8 cellular contexts compared by ENCODE assay signal in genomic region chr6:33344771-33345697, GRCh38. TPM values are rescaled to one million over a fixed set of nuclear protein-coding genes. Genes with fewer than 3 reads are reported as not detected.
DNase-seq lines count a peak whose midpoint lies in the region; ATAC-seq and TF ChIP-seq lines count a peak whose summit lies in the region.

No MANE protein-coding gene starts in this region.

- H3K27ac ChIP-seq in MM.1S (ENCODE audit: low read length) (peak overlapping the region; percentile 93), foreskin keratinocyte (no peak overlapping the region), ovary (no peak overlapping the region), uterus (peak overlapping the region; percentile 1 to 7)

- H3K36me3 ChIP-seq in MM.1S (replicated peaks; ENCODE audit: insufficient read depth, low read length) (no peaks in the 10 kb centered on the region), ovary (no peaks in the 10 kb centered on the region), uterus (no peaks in the 10 kb centered on the region)

- H3K4me3 ChIP-seq in MM.1S (ENCODE audit: low read length): peak overlapping the region; percentile 43
- no peak overlapping the region for H3K4me3 ChIP-seq in ovary
- H3K4me3 ChIP-seq in uterus: no peak overlapping the region

- intact Hi-C loops in ovary (cut with DNase I) (no loop called here), uterus (cut with DNase I; ENCODE audit: low total_unique reads) (no loop called here)

- peaks cover 22% of the 10 kb centered on the region for H3F3A ChIP-seq in MM.1S (ENCODE audit: insufficient read depth, low read length)

- TF ChIP-seq CTCF in MM.1S (IDR thresholded peaks at IDR 0.05; ENCODE audit: low read length): peak; percentile 48
- TF ChIP-seq CTCF in foreskin keratinocyte (conservative IDR thresholded peaks at IDR 0.05): peak; percentile 71
- peak; percentile 49 to 71 (median 57) for TF ChIP-seq CTCF in ovary (IDR thresholded peaks at IDR 0.05)
- TF ChIP-seq CTCF in uterus (IDR thresholded peaks at IDR 0.05): peak; percentile 54 to 72 (median 70)

- no peaks in the 10 kb centered on the region for H3K9me2 ChIP-seq in MM.1S (replicated peaks; ENCODE audit: insufficient read depth, low read length)

- TF ChIP-seq POLR2A in Raji (IDR thresholded peaks at IDR 0.05; ENCODE audit: insufficient read depth, low read depth, low read length) (peak; percentile 36; the same call in 1 of the 2 replicates), ovary (IDR thresholded peaks at IDR 0.05) (no peak), uterus (IDR thresholded peaks at IDR 0.05) (no peak)

- no peaks in the 10 kb centered on the region for H3K79me2 ChIP-seq in MM.1S (ENCODE audit: low read length)

- peak overlapping the region; percentile 74 for H2AFZ ChIP-seq in MM.1S (ENCODE audit: low read length)

- WGBS in ovary, 3 donors: 13 to 16% (median 14%) methylated on average over 22 of the region's 22 CpGs

- H3K4me2 ChIP-seq in MM.1S (ENCODE audit: low read depth, low read length): peak overlapping the region; percentile 96

- peak overlapping the region; percentile 45 for H3K9ac ChIP-seq in MM.1S (ENCODE audit: low read length)

- ATAC-seq in foreskin keratinocyte (no peak), HG03342 (IDR thresholded peaks at IDR 0.05; ENCODE audit: unreplicated experiment) (no peak)

- peak; percentile 75 for DNase-seq in GM03348 (ENCODE audit: low spot score)
- peak; percentile 89 for DNase-seq in MM.1S
- peak; percentile 37 for DNase-seq in activated T-helper 9 cell treated with anti-CD3 and anti-CD28 coated beads, Interleukin-2, amount 50 U/mL, for 16 hours (ENCODE audit: low read depth)
- peak; percentile 34 to 62 for DNase-seq in foreskin keratinocyte
- peak; percentile 54 to 76 (median 63) for DNase-seq in ovary
- DNase-seq in uterus: peak; percentile 69 to 81

- H4K20me1 ChIP-seq in MM.1S (ENCODE audit: insufficient read depth, low read length): no peaks in the 10 kb centered on the region

- H3K9me3 ChIP-seq in MM.1S (replicated peaks; ENCODE audit: insufficient read depth, low read length) (no peaks in the 10 kb centered on the region), ovary (no peaks in the 10 kb centered on the region), uterus (no peaks in the 10 kb centered on the region)

- H3K4me1 ChIP-seq in MM.1S (ENCODE audit: low read length): peaks cover 22% of the 10 kb centered on the region
- no peaks in the 10 kb centered on the region for H3K4me1 ChIP-seq in foreskin keratinocyte
- no peaks in the 10 kb centered on the region for H3K4me1 ChIP-seq in ovary (ENCODE audit: insufficient read depth)
- H3K4me1 ChIP-seq in uterus: no peaks in the 10 kb centered on the region

- no peaks in the 10 kb centered on the region for H3K27me3 ChIP-seq in MM.1S (replicated peaks; ENCODE audit: insufficient read depth, low read length)
- H3K27me3 ChIP-seq in foreskin keratinocyte: no peaks in the 10 kb centered on the region
- H3K27me3 ChIP-seq in ovary: no peaks in the 10 kb centered on the region
- H3K27me3 ChIP-seq in uterus: no peaks in the 10 kb centered on the region

- no peak for TF ChIP-seq EP300 in ovary (IDR thresholded peaks at IDR 0.05)

RNA-seq across cellular contexts. Expression of gene DAXX, which starts 22.3 kb away (rescaled TPM):
- total RNA-seq in foreskin keratinocyte: 57.6 and 59.2 TPM in 2 replicates
- polyA plus RNA-seq in foreskin keratinocyte: 47.8 and 51.2 TPM in 2 replicates
- 10 to 100 TPM; 18.8 to 38.9 (median 33.4) TPM for total RNA-seq in ovary
- polyA plus RNA-seq in ovary: 10 to 100 TPM; 30.8 to 81.5 TPM
- 100 to 1,000 TPM in 1 of 4 donors, 10 to 100 TPM in 3; 18.2 to 120 (median 32.3) TPM for total RNA-seq in uterus

RNA-seq across cellular contexts. Expression of gene ZBTB22, which starts 27.5 kb away (rescaled TPM):
- total RNA-seq in foreskin keratinocyte (9.5 and 10.9 TPM in 2 replicates), ovary (10 to 100 TPM; 17.9 to 38.0 (median 26.1) TPM), uterus (10 to 100 TPM in 2 of 4 donors, 1 to 10 TPM in 2; 3.8 to 31.3 (median 16.0) TPM)
- polyA plus RNA-seq in foreskin keratinocyte (8.4 and 9.0 TPM in 2 replicates), ovary (10 to 100 TPM; 13.7 to 26.5 TPM)

RNA-seq across cellular contexts. Expression of gene TAPBP, which starts 31.2 kb away (rescaled TPM):
- total RNA-seq in foreskin keratinocyte: 87.4 and 105 TPM in 2 replicates
- 61.7 and 64.0 TPM in 2 replicates for polyA plus RNA-seq in foreskin keratinocyte
- total RNA-seq in ovary: 100 to 1,000 TPM in 1 of 7 donors, 10 to 100 TPM in 6; 33.7 to 121 (median 66.9) TPM
- 10 to 100 TPM; 24.4 to 40.5 TPM for polyA plus RNA-seq in ovary
- 10 to 100 TPM; 17.6 to 83.9 (median 41.4) TPM for total RNA-seq in uterus

RNA-seq across cellular contexts. Expression of gene RGL2, which starts 46.3 kb away (rescaled TPM):
- total RNA-seq in foreskin keratinocyte: 30.4 and 31.0 TPM in 2 replicates
- 23.1 and 24.4 TPM in 2 replicates for polyA plus RNA-seq in foreskin keratinocyte
- 10 to 100 TPM; 41.4 to 82.0 (median 64.9) TPM for total RNA-seq in ovary
- polyA plus RNA-seq in ovary: 10 to 100 TPM; 26.9 to 66.0 TPM
- total RNA-seq in uterus: 100 to 1,000 TPM in 1 of 4 donors, 10 to 100 TPM in 3; 34.4 to 118 (median 36.0) TPM

RNA-seq across cellular contexts. Expression of gene KIFC1, which starts 46.6 kb away (rescaled TPM):
- total RNA-seq in foreskin keratinocyte (58.0 and 72.9 TPM in 2 replicates), ovary (1 to 10 TPM in 6 of 7 donors, under 1 TPM in 1; 0.60 to 3.9 (median 2.2) TPM), uterus (10 to 100 TPM in 1 of 4 donors, 1 to 10 TPM in 1, not detected in 2; 1.8 to 20.0 TPM)
- polyA plus RNA-seq in foreskin keratinocyte (42.5 and 52.9 TPM in 2 replicates), ovary (1 to 10 TPM; 1.7 to 2.3 TPM)

Comparison
In these comparisons a context has a peak if more than half of its experiments do, and no peak if none do; other contexts are left out.
1. DNase-seq: peak in every context shown above with its lines; median percentile 89 in MM.1S; 75 in GM03348; 75 in uterus; 63 in ovary; 48 in foreskin keratinocyte; 37 in activated T-helper 9 cell treated with anti-CD3 and anti-CD28 coated beads, Interleukin-2, amount 50 U/mL, for 16 hours.
2. H3K27ac ChIP-seq: peak in MM.1S (single experiment) and uterus (2 of 2); none in foreskin keratinocyte (single experiment) and ovary (0 of 2).
3. Peak in every context shown above with its lines, with median percentiles within 50 percentile points of each other: CTCF ChIP-seq.